Comparison of ENCODE assay signal across 1 cellular context in genomic region chr12:49623142-49623899, GRCh38.
A peak's percentile ranks its signal among the peaks of the same experiment; 100 is the strongest.
TF ChIP-seq lines count a peak whose summit lies in the region.

Gene PRPF40B (plus strand): TSS chr12:49623561. CDS start chr12:49623591, 30 bp downstream.

TF ChIP-seq in HepG2, 621 proteins besides CTCF, POLR2A, EP300 and RAD21 (continued from another document and continues in another):
- TF ChIP-seq PRDM10 (CRISPR knock-in tag; IDR thresholded peaks at IDR 0.05; ENCODE audit: low read depth) (peak; percentile 66; the same call in 1 of the 2 replicates), SKIL (CRISPR knock-in tag; IDR thresholded peaks at IDR 0.05; ENCODE audit: borderline replicate concordance) (no peak), ZBTB49 (CRISPR knock-in tag; IDR thresholded peaks at IDR 0.05; ENCODE audit: borderline replicate concordance) (no peak), ZNF264 (CRISPR knock-in tag; IDR thresholded peaks at IDR 0.05) (no peak), ZNF562 (CRISPR knock-in tag; IDR thresholded peaks at IDR 0.05; ENCODE audit: borderline replicate concordance) (no peak), EZH2 (conservative IDR thresholded peaks at IDR 0.05; ENCODE audit: low read depth, low read length) (no peak), MAFG (CRISPR knock-in tag; IDR thresholded peaks at IDR 0.05) (no peak), TFDP2 (CRISPR knock-in tag; IDR thresholded peaks at IDR 0.05) (peak; percentile 43), ZFP36L1 (CRISPR knock-in tag; IDR thresholded peaks at IDR 0.05) (0 out of 2 replicates have a peak, but pooled peaks have one; percentile 35), ATF2 (CRISPR knock-in tag; IDR thresholded peaks at IDR 0.05) (no peak), SSRP1 (CRISPR knock-in tag; IDR thresholded peaks at IDR 0.05) (0 out of 2 replicates have a peak, but pooled peaks have one; percentile 66), ZBTB4 (CRISPR knock-in tag; IDR thresholded peaks at IDR 0.05; ENCODE audit: borderline replicate concordance) (no peak), ZNF576 (CRISPR knock-in tag; IDR thresholded peaks at IDR 0.05) (no peak), SNAPC4 (CRISPR knock-in tag; IDR thresholded peaks at IDR 0.05) (no peak), ARNT (IDR thresholded peaks at IDR 0.05) (no peak), PHB2 (IDR thresholded peaks at IDR 0.05; ENCODE audit: partially characterized antibody) (no peak), PAF1 (CRISPR knock-in tag; IDR thresholded peaks at IDR 0.05) (no peak), PHF5A (CRISPR knock-in tag; IDR thresholded peaks at IDR 0.05; ENCODE audit: low read depth, unreplicated experiment) (no peak), IRF9 (CRISPR knock-in tag; IDR thresholded peaks at IDR 0.05; ENCODE audit: borderline replicate concordance) (no peak), MNT (IDR thresholded peaks at IDR 0.05) (no peak), ZNF432 (CRISPR knock-in tag; IDR thresholded peaks at IDR 0.05; ENCODE audit: borderline replicate concordance) (no peak), ZNF296 (CRISPR knock-in tag; conservative IDR thresholded peaks at IDR 0.05) (no peak)
